8 cellular contexts compared by ENCODE assay signal in the genomic region with DNA sequence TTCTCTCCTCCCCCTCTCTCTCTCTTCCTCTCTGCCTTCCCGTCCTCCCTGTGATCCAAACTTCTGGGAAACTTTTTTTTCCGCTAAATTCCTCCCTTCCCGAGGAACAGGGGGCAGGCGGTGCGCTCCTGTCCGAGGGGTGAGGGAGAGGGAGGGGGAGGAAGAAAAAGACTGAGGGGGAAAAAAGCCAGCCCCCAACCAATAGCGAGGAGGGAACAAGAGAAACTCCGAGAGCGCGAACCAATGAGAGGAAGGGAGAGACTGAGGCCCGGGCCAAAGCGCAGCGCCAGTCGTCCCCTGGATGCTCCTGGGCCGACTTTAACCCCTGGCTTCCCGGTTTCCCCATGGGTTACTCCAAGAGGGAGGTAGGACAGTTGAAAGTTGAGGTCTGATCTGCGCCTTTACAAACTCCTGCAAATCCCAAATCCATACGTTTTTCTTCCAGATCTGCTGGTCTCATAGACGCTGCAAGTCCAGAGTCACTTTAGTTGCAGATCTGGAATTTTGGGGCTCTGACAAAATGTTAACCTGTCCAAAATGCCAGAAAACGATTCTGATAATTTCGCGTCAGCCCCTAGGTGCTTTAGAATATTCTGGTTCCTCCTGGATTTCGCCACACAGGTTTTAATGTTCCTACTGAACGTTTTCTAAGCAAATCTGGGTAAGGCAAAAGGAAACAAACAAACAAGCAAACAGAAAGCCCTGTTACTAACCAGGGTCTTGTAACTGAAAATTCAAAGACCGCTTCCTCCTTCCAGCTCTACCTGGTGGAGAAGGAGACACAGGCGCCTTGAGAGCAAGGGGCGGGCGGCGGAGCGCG. TPM values are rescaled to one million over a fixed set of nuclear protein-coding genes. Genes with fewer than 3 reads are reported as not detected.
DNase-seq lines count a peak whose midpoint lies in the region; ATAC-seq and TF ChIP-seq lines count a peak whose summit lies in the region.

Gene TBX15, minus strand, starts transcription at position 158 of the 820 bp plus-strand sequence. CDS start 548 bp downstream, outside the sequence.

- H3K4me3 ChIP-seq in BJ (ENCODE audit: low read depth, low read length) = peak within 1 kb of the TSS; percentile 67
- H3K4me3 ChIP-seq in WI38 (ENCODE audit: low read depth, low read length) = peak within 1 kb of the TSS; percentile 46
- peak within 1 kb of the TSS; percentile 63 to 74 for H3K4me3 ChIP-seq in foreskin fibroblast (ENCODE audit: low read depth in 1 of 2, low read length in 2 of 2)
- H3K4me3 ChIP-seq in ovary = peak within 1 kb of the TSS; percentile 18

- no peaks in the 10 kb centered on the region for H3K9me3 ChIP-seq in ovary

- H3K36me3 ChIP-seq in BJ (ENCODE audit: control insufficient read depth, insufficient read depth, low read length) = no peaks in the 10 kb centered on the region
- H3K36me3 ChIP-seq in ovary = no peaks in the 10 kb centered on the region

- 13% methylated on average over 31 of the region's 31 CpGs for WGBS in ovary, 3 donors

- intact Hi-C loops in ovary (cut with DNase I) = no loop called here

- TF ChIP-seq EP300 in ovary (IDR thresholded peaks at IDR 0.05) = no peak

- CTCF ChIA-PET in BJ (lab: Yijun Ruan, JAX) = no interaction called here

- H3K4me1 ChIP-seq in ovary (ENCODE audit: insufficient read depth) = peaks cover 3% of the 10 kb centered on the region

- no peak for DNase-seq in BJ (ENCODE audit: low read depth)
- DNase-seq in foreskin fibroblast = peak; percentile 50 to 79
- no peak for DNase-seq in ovary
- DNase-seq in hypothalamus (lab: John Stamatoyannopoulos, UW) = no peak
- DNase-seq in NCI-H446 treated with DMSO at 0.1 percent for 48 hours (lab: John Stamatoyannopoulos, UW) = no peak

- TF ChIP-seq CTCF in BJ (IDR thresholded peaks at IDR 0.05; ENCODE audit: insufficient read depth, low read depth, low read length) (no peak), WI38 (IDR thresholded peaks at IDR 0.05; ENCODE audit: low read depth, low read length) (no peak), foreskin fibroblast (IDR thresholded peaks at IDR 0.05; ENCODE audit: low read depth, low read length) (no peak), ovary (IDR thresholded peaks at IDR 0.05) (no peak)

- H3K27me3 ChIP-seq in BJ (ENCODE audit: control insufficient read depth, insufficient read depth, low read length) = peaks cover 1% of the 10 kb centered on the region
- H3K27me3 ChIP-seq in ovary = peaks cover 3% of the 10 kb centered on the region

- H3K27ac ChIP-seq in ovary = no peak within 1 kb of the TSS

- no peak for TF ChIP-seq POLR2A in ovary (IDR thresholded peaks at IDR 0.05)

- ATAC-seq in HG03378 (IDR thresholded peaks at IDR 0.05; ENCODE audit: unreplicated experiment) (no peak), GM18498 (IDR thresholded peaks at IDR 0.05; ENCODE audit: unreplicated experiment) (no peak)

- POLR2A ChIA-PET in BJ (lab: Charles Lee) = interaction anchor here (0.5 kb wide), 1 partner anchor 9 kb away, joined by 3 read pairs; no protein-coding TSS in a partner anchor

RNA-seq across cellular contexts. Expression of gene TBX15, which starts in this region (rescaled TPM):
- 14.8 and 16.0 TPM in 2 replicates for polyA plus RNA-seq in BJ (2011; rRNA removed)
- 18.0 and 28.7 TPM in 2 replicates for polyA minus RNA-seq in BJ (2011; rRNA and poly(A)+ RNA removed)
- under 1 TPM in 6 of 7 donors, not detected in 1; 0.08 to 0.60 (median 0.20) TPM for total RNA-seq in ovary
- under 1 TPM; 0.10 to 0.42 TPM for polyA plus RNA-seq in ovary

Comparison
In these comparisons a context has a peak if more than half of its experiments do, and no peak if none do; other contexts are left out.
1. RNA of gene TBX15 (polyA plus RNA-seq): 14.8 to 16.0 TPM in BJ; 0.10 to 0.42 TPM in ovary; every median in the first group is over 10 times any median in the second.
2. DNase-seq: peak in foreskin fibroblast (2 of 2); none in BJ (single experiment), ovary (0 of 5), hypothalamus (0 of 51) and NCI-H446 treated with DMSO at 0.1 percent for 48 hours (single experiment).
3. H3K4me3 ChIP-seq: peak in every context shown above with its lines; median percentile 68 in foreskin fibroblast; 67 in BJ; 46 in WI38; 18 in ovary.